In the genomic region with DNA sequence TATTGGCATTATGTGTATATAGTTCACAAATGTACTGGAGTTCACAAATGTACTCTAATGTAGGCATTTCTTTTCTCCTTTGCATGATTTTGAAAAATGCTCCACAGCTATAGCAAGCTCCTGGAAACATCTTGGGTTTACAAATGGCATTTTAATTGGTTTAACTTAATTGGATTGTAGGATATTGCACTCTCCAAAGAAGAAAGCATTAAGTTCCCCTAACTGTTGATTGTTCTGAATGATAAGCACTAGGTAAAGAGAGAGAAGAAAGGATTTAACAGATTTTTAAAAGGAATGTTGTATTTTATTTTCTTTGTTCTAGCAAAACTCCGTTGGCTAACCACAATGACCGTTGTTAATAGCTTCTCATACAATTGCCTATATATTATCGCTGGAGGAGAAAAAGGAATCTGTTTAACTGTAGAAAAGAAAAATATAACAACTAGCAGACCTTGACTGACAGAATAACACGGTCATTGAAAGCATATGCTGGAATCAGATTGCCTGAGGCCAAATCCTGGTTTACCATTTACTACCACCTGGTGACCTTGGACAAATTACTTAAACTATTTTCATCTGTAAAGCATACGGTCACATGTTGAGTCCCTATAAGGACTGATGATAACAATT, we compare ENCODE assay signal across 29 cellular contexts.
"Had no signal": no experiment of that assay in that cellular context is flagged by ENCODE, and none has a peak within 500 bp of the region (broad histone marks: within the 10 kb centered on the region; RNA-seq: fewer than 3 reads in every experiment).

No MANE protein-coding gene starts in this region.

- H3K27ac Mint-ChIP-seq: activated CD4-positive, alpha-beta memory T cell treated with anti-CD3 and anti-CD28 coated beads for 36 hours; activated naive CD4-positive, alpha-beta T cell treated with anti-CD3 and anti-CD28 coated beads for 36 hours; activated naive CD8-positive, alpha-beta T cell treated with anti-CD3 and anti-CD28 coated beads for 36 hours; activated T-helper 1 cell treated with anti-CD3 and anti-CD28 coated beads, Interleukin-12 subunit alpha, Interleukin-12 subunit beta, Interleukin-2, Interleukin-4 antibody, amounts not matched to agents 30 ng/mL and 10 ng/mL and 1 ng/mL, durations not matched to agents 14 hours and 24 hours and 36 hours; brain; naive thymus-derived CD4-positive, alpha-beta T cell had no signal

- H3K36me3 ChIP-seq: adrenal gland, ovary, prostate gland, right atrium auricular region, suprapubic skin, tibial artery, upper lobe of right lung had no signal

- H3K4me3 ChIP-seq: adrenal gland, ovary, prostate gland, right atrium auricular region, suprapubic skin, tibial artery, upper lobe of right lung had no signal

- H3K36me3 Mint-ChIP-seq: activated CD4-positive, alpha-beta memory T cell treated with anti-CD3 and anti-CD28 coated beads for 36 hours; activated naive CD8-positive, alpha-beta T cell treated with anti-CD3 and anti-CD28 coated beads for 36 hours; brain; naive thymus-derived CD4-positive, alpha-beta T cell had no signal

- H3K27me3 Mint-ChIP-seq: activated CD4-positive, alpha-beta memory T cell treated with anti-CD3 and anti-CD28 coated beads for 36 hours; activated naive CD8-positive, alpha-beta T cell treated with anti-CD3 and anti-CD28 coated beads for 36 hours had no signal

- H3K4me1 ChIP-seq: adrenal gland, prostate gland, right atrium auricular region, suprapubic skin, tibial artery, upper lobe of right lung had no signal

- H3K9me3 Mint-ChIP-seq: activated CD4-positive, alpha-beta memory T cell treated with anti-CD3 and anti-CD28 coated beads for 36 hours; activated naive CD8-positive, alpha-beta T cell treated with anti-CD3 and anti-CD28 coated beads for 36 hours; activated T-helper 1 cell treated with anti-CD3 and anti-CD28 coated beads, Interleukin-12 subunit alpha, Interleukin-12 subunit beta, Interleukin-2, Interleukin-4 antibody, amounts not matched to agents 30 ng/mL and 10 ng/mL and 1 ng/mL, durations not matched to agents 14 hours and 24 hours and 36 hours had no signal

- H3K27me3 ChIP-seq: adrenal gland, ovary, right atrium auricular region, suprapubic skin, tibial artery, upper lobe of right lung had no signal

- H3K9me3 ChIP-seq: adrenal gland, ovary, prostate gland, right atrium auricular region, suprapubic skin, tibial artery, upper lobe of right lung had no signal

- ATAC-seq: esophagus mucosa; left colon; naive thymus-derived CD4-positive, alpha-beta T cell; upper lobe of right lung had no signal

- H3K27ac ChIP-seq: adrenal gland, ovary, prostate gland, right atrium auricular region, suprapubic skin, tibial artery, upper lobe of right lung, VCaP had no signal

- DNase-seq: activated CD4-positive, alpha-beta memory T cell treated with anti-CD3 and anti-CD28 coated beads for 36 hours; activated CD4-positive, alpha-beta T cell treated with anti-CD3 and anti-CD28 coated beads for 48 hours; activated CD8-positive, alpha-beta memory T cell treated with anti-CD3 and anti-CD28 coated beads, Interleukin-2, amount 50 U/mL, for 4 hours; activated effector memory CD4-positive, alpha-beta T cell treated with anti-CD3 and anti-CD28 coated beads, Interleukin-2, amount 50 U/mL, for 16 hours; activated naive CD4-positive, alpha-beta T cell treated with anti-CD3 and anti-CD28 coated beads for 36 hours; activated naive CD8-positive, alpha-beta T cell treated with anti-CD3 and anti-CD28 coated beads for 36 hours; activated T-cell treated with anti-CD3 and anti-CD28 coated beads, Interleukin-2, amount 50 U/mL, for 1 hour; adrenal gland; aorta; foreskin fibroblast; head of caudate nucleus; hippocampal formation; left colon; midbrain; naive thymus-derived CD4-positive, alpha-beta T cell; ovary; stimulated activated CD4-positive, alpha-beta T cell treated with anti-CD3 and anti-CD28 coated beads, Interleukin-15, amount 100 ng/mL, for 24 hours; stimulated activated CD4-positive, alpha-beta T cell treated with anti-CD3 and anti-CD28 coated beads, Interleukin-2, amount 100 ng/mL, for 24 hours; stimulated activated naive CD4-positive, alpha-beta T cell; T-helper 9 cell; tibial artery; upper lobe of right lung had no signal

- H3K4me1 Mint-ChIP-seq: activated naive CD8-positive, alpha-beta T cell treated with anti-CD3 and anti-CD28 coated beads for 36 hours; brain; naive thymus-derived CD4-positive, alpha-beta T cell had no signal

- H3K4me3 Mint-ChIP-seq: activated CD4-positive, alpha-beta memory T cell treated with anti-CD3 and anti-CD28 coated beads for 36 hours; activated naive CD4-positive, alpha-beta T cell treated with anti-CD3 and anti-CD28 coated beads for 36 hours; activated naive CD8-positive, alpha-beta T cell treated with anti-CD3 and anti-CD28 coated beads for 36 hours; activated T-helper 1 cell treated with anti-CD3 and anti-CD28 coated beads, Interleukin-12 subunit alpha, Interleukin-12 subunit beta, Interleukin-2, Interleukin-4 antibody, amounts not matched to agents 30 ng/mL and 10 ng/mL and 1 ng/mL, durations not matched to agents 14 hours and 24 hours and 36 hours; brain; naive thymus-derived CD4-positive, alpha-beta T cell had no signal
